17 cellular contexts compared by ENCODE assay signal in the genomic region with DNA sequence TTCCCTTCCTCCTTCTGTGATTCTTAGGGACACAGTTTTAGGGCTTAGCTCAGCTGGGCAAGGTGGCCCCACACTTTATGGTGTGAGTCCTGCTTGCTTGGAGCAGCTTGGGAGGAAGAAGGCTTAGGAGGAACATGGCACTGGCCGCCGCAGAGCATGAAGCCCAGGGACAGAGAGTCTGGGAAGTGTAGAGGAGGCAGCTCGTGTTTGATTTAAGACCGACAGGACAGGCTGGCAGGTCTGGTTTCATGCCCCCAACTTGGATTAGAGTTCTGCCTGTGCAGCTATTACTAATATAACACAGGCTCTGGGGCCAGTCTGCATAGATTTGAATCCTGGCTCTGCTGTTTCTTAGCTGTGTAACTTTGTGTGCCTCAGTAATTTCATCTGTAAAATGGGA.
A peak's percentile ranks its signal among the peaks of the same experiment; 100 is the strongest.
DNase-seq lines count a peak whose midpoint lies in the region; ATAC-seq, FAIRE-seq and TF ChIP-seq lines count a peak whose summit lies in the region.
"Had no signal": no experiment of that assay in that cellular context is flagged by ENCODE, and none has a peak within 500 bp of the region (broad histone marks: within the 10 kb centered on the region; RNA-seq: fewer than 3 reads in every experiment).

No MANE protein-coding gene starts in this region.

- in situ Hi-C loops in K562 (cut with MboI) = no loop called here

- no peak overlapping the region for H2AFZ ChIP-seq in K562 (ENCODE audit: low read depth, low read length)

- BruUV-seq in K562 (replicated peaks; lab: Mats Ljungman, UMichigan) = no TSS peak

- H3K4me3 ChIP-seq in K562 = no peak overlapping the region
- H3K4me3 ChIP-seq in sigmoid colon = no peak overlapping the region
- H3K4me3 ChIP-seq in upper lobe of left lung = no peak overlapping the region

- no peak for TF ChIP-seq RAD21 in K562 (CRISPR knock-in tag; conservative IDR thresholded peaks at IDR 0.05 in 1 of 2, IDR thresholded peaks at IDR 0.05 in 1 of 2)

- H3K4me2 ChIP-seq in K562 (ENCODE audit: insufficient read depth, low read length) = no peak overlapping the region

- H3K36me3 ChIP-seq in K562 (ENCODE audit: control insufficient read depth, insufficient read depth, low read length) (no peaks in the 10 kb centered on the region), sigmoid colon (no peaks in the 10 kb centered on the region), upper lobe of left lung (no peaks in the 10 kb centered on the region)

- no peak for ATAC-seq in K562
- no peak for ATAC-seq in HG03139 (IDR thresholded peaks at IDR 0.05; ENCODE audit: unreplicated experiment)
- ATAC-seq in upper lobe of left lung (ENCODE audit: low FRiP score in 2 of 2) = no peak
- ATAC-seq: CD8-positive, alpha-beta T cell had no signal

- TF ChIP-seq CTCF in K562 (IDR thresholded peaks at IDR 0.05 in 2 of 3, conservative IDR thresholded peaks at IDR 0.05 in 1 of 3; ENCODE audit: insufficient read depth in 2 of 3, low read depth in 1 of 3, low read length in 3 of 3) = no peak
- TF ChIP-seq CTCF in sigmoid colon (IDR thresholded peaks at IDR 0.05) = no peak
- no peak for TF ChIP-seq CTCF in upper lobe of left lung (IDR thresholded peaks at IDR 0.05)

- WGBS in K562 (ENCODE audit: insufficient coverage, low coverage, missing lambda C conversion rate) = 2% methylated on average over 4 of the region's 4 CpGs
- WGBS in sigmoid colon, 2 donors = 67 to 74% methylated on average over 4 of the region's 4 CpGs
- WGBS in upper lobe of left lung, 2 donors = 63 to 68% methylated on average over 4 of the region's 4 CpGs

- TF ChIP-seq EP300 in K562 (IDR thresholded peaks at IDR 0.05; ENCODE audit: low read length) (no peak), sigmoid colon (IDR thresholded peaks at IDR 0.05) (no peak), upper lobe of left lung (IDR thresholded peaks at IDR 0.05) (no peak)

- no peaks in the 10 kb centered on the region for H3K9me1 ChIP-seq in K562 (ENCODE audit: control insufficient read depth, insufficient read depth, low read length)

- POLR2A ChIA-PET in K562 (lab: Yijun Ruan, JAX) = interaction anchor here (0.7 kb wide), 2 partner anchors 102 to 254 kb away, joined by 3 read pairs; no protein-coding TSS in a partner anchor

- peak; percentile 40 for DNase-seq in NCI-H82 (lab: John Stamatoyannopoulos, UW)
- DNase-seq in NCI-H82 treated with DMSO at 0.1 percent for 48 hours (lab: John Stamatoyannopoulos, UW; ENCODE audit: unreplicated experiment) = no peak
- DNase-seq in K562 (ENCODE audit: extremely low read depth in 1 of 4, low spot score in 3 of 4) = no peak
- DNase-seq in mesenteric fat pad (ENCODE audit: low spot score) = peak; percentile 43
- DNase-seq in sigmoid colon = peak; percentile 25
- no peak for DNase-seq in cortex of kidney (lab: John Stamatoyannopoulos, UW)
- DNase-seq in upper lobe of left lung = no peak
- DNase-seq: Caco-2; CD8-positive, alpha-beta T cell; DND-41; GDM1; GOT3; HCEC 1CT; HFFc6 had no signal

- no peak for FAIRE-seq in K562 (lab: Jason Lieb, UNC)
- FAIRE-seq: GM12892 had no signal

- intact Hi-C loops in K562 (cut with micrococcal nuclease) (no loop called here), sigmoid colon (cut with DNase I) (no loop called here)

- H3K9ac ChIP-seq in K562 (ENCODE audit: insufficient read depth in 1 of 2, low read depth in 2 of 2, low read length in 2 of 2) = no peak overlapping the region

- H4K20me1 ChIP-seq in K562 (replicated peaks; ENCODE audit: control insufficient read depth, insufficient read depth, low read length) = 0 out of 2 replicates have a peak, but pooled peaks cover 3% of the 10 kb centered on the region

- H3K27me3 ChIP-seq in K562 (ENCODE audit: control insufficient read depth in 2 of 2, insufficient read depth in 2 of 2, low read length in 2 of 2) = peaks cover 21 to 32% of the 10 kb centered on the region in 2 experiments
- H3K27me3 ChIP-seq in sigmoid colon = peaks cover 0 to 64% (median 42%) of the 10 kb centered on the region in 3 donors
- no peaks in the 10 kb centered on the region for H3K27me3 ChIP-seq in upper lobe of left lung

- H3K79me2 ChIP-seq in K562 (ENCODE audit: control insufficient read depth, insufficient read depth, low read length) = no peaks in the 10 kb centered on the region

- H3K4me1 ChIP-seq in K562 (replicated peaks in 1 of 2; ENCODE audit: control insufficient read depth in 2 of 2, insufficient read depth in 2 of 2, low read length in 2 of 2) = no peaks in the 10 kb centered on the region
- H3K4me1 ChIP-seq in sigmoid colon = no peaks in the 10 kb centered on the region
- H3K4me1 ChIP-seq in upper lobe of left lung = no peaks in the 10 kb centered on the region
- H3K4me1 ChIP-seq: Caco-2 had no signal

- TF ChIP-seq POLR2A in K562 (conservative IDR thresholded peaks at IDR 0.05) (no peak), sigmoid colon (IDR thresholded peaks at IDR 0.05) (no peak), upper lobe of left lung (IDR thresholded peaks at IDR 0.05) (no peak)

- H3K9me3 ChIP-seq in K562 (replicated peaks; ENCODE audit: control insufficient read depth, insufficient read depth, low read depth, low read length) (no peaks in the 10 kb centered on the region), sigmoid colon (no peaks in the 10 kb centered on the region), upper lobe of left lung (no peaks in the 10 kb centered on the region)
- H3K9me3 ChIP-seq: Caco-2 had no signal

- CTCF ChIA-PET in K562 (lab: Yijun Ruan, JAX; ENCODE audit: low intra/inter-chr PET ratio) = no interaction called here

- H3K27ac ChIP-seq in K562 (ENCODE audit: extremely low read depth, low read depth, low read length) = no peak overlapping the region
- no peak overlapping the region for H3K27ac ChIP-seq in sigmoid colon
- no peak overlapping the region for H3K27ac ChIP-seq in upper lobe of left lung
- H3K27ac ChIP-seq: 22Rv1 had no signal

TF ChIP-seq in K562, 482 proteins besides CTCF, POLR2A, EP300 and RAD21:
- TF ChIP-seq RBM25 (IDR thresholded peaks at IDR 0.05; ENCODE audit: low read depth, low read length, severe bottlenecking) = peak; percentile 53
- TF ChIP-seq, protein P1, sequence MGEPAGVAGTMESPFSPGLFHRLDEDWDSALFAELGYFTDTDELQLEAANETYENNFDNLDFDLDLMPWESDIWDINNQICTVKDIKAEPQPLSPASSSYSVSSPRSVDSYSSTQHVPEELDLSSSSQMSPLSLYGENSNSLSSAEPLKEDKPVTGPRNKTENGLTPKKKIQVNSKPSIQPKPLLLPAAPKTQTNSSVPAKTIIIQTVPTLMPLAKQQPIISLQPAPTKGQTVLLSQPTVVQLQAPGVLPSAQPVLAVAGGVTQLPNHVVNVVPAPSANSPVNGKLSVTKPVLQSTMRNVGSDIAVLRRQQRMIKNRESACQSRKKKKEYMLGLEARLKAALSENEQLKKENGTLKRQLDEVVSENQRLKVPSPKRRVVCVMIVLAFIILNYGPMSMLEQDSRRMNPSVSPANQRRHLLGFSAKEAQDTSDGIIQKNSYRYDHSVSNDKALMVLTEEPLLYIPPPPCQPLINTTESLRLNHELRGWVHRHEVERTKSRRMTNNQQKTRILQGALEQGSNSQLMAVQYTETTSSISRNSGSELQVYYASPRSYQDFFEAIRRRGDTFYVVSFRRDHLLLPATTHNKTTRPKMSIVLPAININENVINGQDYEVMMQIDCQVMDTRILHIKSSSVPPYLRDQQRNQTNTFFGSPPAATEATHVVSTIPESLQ (CRISPR knock-in tag; IDR thresholded peaks at IDR 0.05) = no peak

Comparison
In these comparisons a context has a peak if more than half of its experiments do, and no peak if none do; other contexts are left out.
1. DNase-seq: peak in NCI-H82 (single experiment), mesenteric fat pad (single experiment) and sigmoid colon (single experiment); none in NCI-H82 treated with DMSO at 0.1 percent for 48 hours (single experiment), K562 (0 of 4), cortex of kidney (single experiment) and upper lobe of left lung (0 of 2).